ENCODE assay signal across 1 cellular context in genomic region chr20:13355386-13355785, GRCh38.
TF ChIP-seq lines count a peak whose summit lies in the region.

No MANE protein-coding gene starts in this region.

TF ChIP-seq in HepG2, 621 proteins besides CTCF, POLR2A, EP300 and RAD21 (continued from another document and continues in another):
- no peak for TF ChIP-seq AHDC1 (CRISPR knock-in tag; IDR thresholded peaks at IDR 0.05; ENCODE audit: borderline replicate concordance)
- no peak for TF ChIP-seq HCFC1 (IDR thresholded peaks at IDR 0.05; ENCODE audit: low read depth, low read length)
- no peak for TF ChIP-seq ZBTB43 (CRISPR knock-in tag; conservative IDR thresholded peaks at IDR 0.05)
- TF ChIP-seq HNF4A (CRISPR knock-in tag; IDR thresholded peaks at IDR 0.05), result no peak
- TF ChIP-seq SIN3A (IDR thresholded peaks at IDR 0.05; ENCODE audit: borderline replicate concordance, low read depth, low read length), result no peak
- no peak for TF ChIP-seq ATF7-NPFF (CRISPR knock-in tag; IDR thresholded peaks at IDR 0.05; ENCODE audit: low read depth)
- no peak for TF ChIP-seq ZNF713 (CRISPR knock-in tag; IDR thresholded peaks at IDR 0.05)
- TF ChIP-seq ZNF331 (CRISPR knock-in tag; IDR thresholded peaks at IDR 0.05), result 0 out of 2 replicates have a peak, but pooled peaks have one; percentile 27
- no peak for TF ChIP-seq ZNF788 (CRISPR knock-in tag; IDR thresholded peaks at IDR 0.05; ENCODE audit: borderline replicate concordance)
- no peak for TF ChIP-seq SOX6 (IDR thresholded peaks at IDR 0.05)
- TF ChIP-seq SOX6 (CRISPR knock-in tag; IDR thresholded peaks at IDR 0.05), result peak; percentile 22; the same call in 1 of the 2 replicates
- TF ChIP-seq ZNF543 (CRISPR knock-in tag; IDR thresholded peaks at IDR 0.05), result no peak
- TF ChIP-seq CEBPB (IDR thresholded peaks at IDR 0.05; ENCODE audit: borderline replicate concordance, low read depth, low read length), result peak; percentile 89
- TF ChIP-seq SRY (CRISPR knock-in tag; IDR thresholded peaks at IDR 0.05), result no peak
- TF ChIP-seq NRL (CRISPR knock-in tag; IDR thresholded peaks at IDR 0.05; ENCODE audit: borderline replicate concordance), result no peak
- TF ChIP-seq FIP1L1 (IDR thresholded peaks at IDR 0.05; ENCODE audit: borderline replicate concordance, insufficient read depth, low read depth, low read length), result no peak
- TF ChIP-seq ARID5B (CRISPR knock-in tag; IDR thresholded peaks at IDR 0.05), result peak; percentile 63; the same call in 1 of the 2 replicates
- TF ChIP-seq TGIF2 (CRISPR knock-in tag; IDR thresholded peaks at IDR 0.05), result no peak
- no peak for TF ChIP-seq PRDM15 (CRISPR knock-in tag; IDR thresholded peaks at IDR 0.05)
- no peak for TF ChIP-seq MBNL3 (CRISPR knock-in tag; conservative IDR thresholded peaks at IDR 0.05)
- TF ChIP-seq ZNF691 (CRISPR knock-in tag; IDR thresholded peaks at IDR 0.05; ENCODE audit: borderline replicate concordance, low read depth), result no peak
- TF ChIP-seq LRRFIP1 (CRISPR knock-in tag; conservative IDR thresholded peaks at IDR 0.05), result no peak
- no peak for TF ChIP-seq HNRNPH1 (optimal IDR thresholded peaks at IDR 0.05; ENCODE audit: low read depth, low read length)
- peak; percentile 70 for TF ChIP-seq ZNF644 (CRISPR knock-in tag; IDR thresholded peaks at IDR 0.05; ENCODE audit: low read depth)
- no peak for TF ChIP-seq ZNF451 (CRISPR knock-in tag; IDR thresholded peaks at IDR 0.05)
- no peak for TF ChIP-seq TSC22D2 (CRISPR knock-in tag; IDR thresholded peaks at IDR 0.05; ENCODE audit: borderline replicate concordance)
- TF ChIP-seq TEAD3 (CRISPR knock-in tag; optimal IDR thresholded peaks at IDR 0.05; ENCODE audit: borderline replicate concordance), result peak; percentile 75
- TF ChIP-seq NCOA1 (CRISPR knock-in tag; IDR thresholded peaks at IDR 0.05), result no peak
- TF ChIP-seq ZMAT3 (CRISPR knock-in tag; conservative IDR thresholded peaks at IDR 0.05), result no peak
- TF ChIP-seq TRIM22 (IDR thresholded peaks at IDR 0.05), result no peak
- TF ChIP-seq AKAP8 (CRISPR knock-in tag; IDR thresholded peaks at IDR 0.05), result no peak
- TF ChIP-seq ZFP1 (CRISPR knock-in tag; IDR thresholded peaks at IDR 0.05), result no peak
- no peak for TF ChIP-seq WIZ (CRISPR knock-in tag; IDR thresholded peaks at IDR 0.05)
- TF ChIP-seq RXRA (CRISPR knock-in tag; IDR thresholded peaks at IDR 0.05), result no peak
